8 cellular contexts compared by ENCODE assay signal in the genomic region with DNA sequence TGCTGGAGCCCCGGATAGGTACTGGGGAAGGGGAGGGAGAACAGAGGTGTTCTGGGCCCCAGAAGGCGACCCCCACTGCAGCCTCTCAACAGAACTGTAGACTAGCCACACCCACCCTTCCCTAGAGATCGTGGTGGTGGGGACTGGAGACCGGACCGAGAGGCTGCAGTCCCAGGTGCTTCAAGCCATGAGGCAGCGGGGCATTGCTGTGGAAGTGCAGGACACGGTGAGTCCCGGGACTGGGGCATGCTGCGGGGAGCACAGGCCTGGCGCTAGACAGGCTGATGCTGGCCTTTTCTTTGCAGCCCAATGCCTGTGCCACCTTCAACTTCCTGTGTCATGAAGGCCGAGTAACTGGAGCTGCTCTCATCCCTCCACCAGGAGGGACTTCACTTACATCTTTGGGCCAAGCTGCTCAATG. TPM values are rescaled to one million over a fixed set of nuclear protein-coding genes. Genes with fewer than 3 reads are reported as not detected.
A peak's percentile ranks its signal among the peaks of the same experiment; 100 is the strongest.
DNase-seq lines count a peak whose midpoint lies in the region; ATAC-seq, FAIRE-seq and TF ChIP-seq lines count a peak whose summit lies in the region.

No MANE protein-coding gene starts in this region.

- BruUV-seq in HepG2 (replicated peaks; lab: Mats Ljungman, UMichigan) = no TSS peak

- peaks cover 50% of the 10 kb centered on the region for H3K4me1 ChIP-seq in HepG2 (ENCODE audit: insufficient read depth, low read length)

- no peak for TF ChIP-seq RAD21 in HepG2 (CRISPR knock-in tag; IDR thresholded peaks at IDR 0.05)

- no peak for FAIRE-seq in HepG2 (lab: Jason Lieb, UNC)

- no peak for ATAC-seq in activated naive CD8-positive, alpha-beta T cell treated with anti-CD3 and anti-CD28 coated beads, Interleukin-2, amount 10 ng/mL, durations not matched to agents 7 days and 5 days (ENCODE audit: low read depth)
- ATAC-seq in HepG2 (no peak), GM19023 (IDR thresholded peaks at IDR 0.05; ENCODE audit: unreplicated experiment) (no peak)

- peaks cover 28% of the 10 kb centered on the region for H3K79me2 ChIP-seq in HepG2 (ENCODE audit: insufficient read depth, low read length)

- no peak overlapping the region for H2AFZ ChIP-seq in HepG2 (ENCODE audit: low read length)

- H3K36me3 ChIP-seq in HepG2 (replicated peaks in 1 of 2; ENCODE audit: control insufficient read depth in 1 of 2, insufficient read depth in 2 of 2, low read length in 2 of 2) = peaks cover 16 to 30% of the 10 kb centered on the region in 2 experiments

- no peaks in the 10 kb centered on the region for H3K9me3 ChIP-seq in HepG2 (ENCODE audit: low read length)

- H3K27me3 Mint-ChIP-seq in activated naive CD8-positive, alpha-beta T cell treated with anti-CD3 and anti-CD28 coated beads, Interleukin-2, amount 10 ng/mL, durations not matched to agents 7 days and 5 days = no peaks in the 10 kb centered on the region
- no peaks in the 10 kb centered on the region for H3K27me3 Mint-ChIP-seq in type B pancreatic cell

- no peaks in the 10 kb centered on the region for H4K20me1 ChIP-seq in HepG2 (ENCODE audit: insufficient read depth, low read length)

- peaks cover 17% of the 10 kb centered on the region for H3K36me3 Mint-ChIP-seq in activated naive CD8-positive, alpha-beta T cell treated with anti-CD3 and anti-CD28 coated beads, Interleukin-2, amount 10 ng/mL, durations not matched to agents 7 days and 5 days
- H3K36me3 Mint-ChIP-seq in type B pancreatic cell = peaks cover 12% of the 10 kb centered on the region

- peak overlapping the region; percentile 89 for H3K4me3 Mint-ChIP-seq in activated naive CD8-positive, alpha-beta T cell treated with anti-CD3 and anti-CD28 coated beads, Interleukin-2, amount 10 ng/mL, durations not matched to agents 7 days and 5 days
- peak overlapping the region; percentile 94 for H3K4me3 Mint-ChIP-seq in type B pancreatic cell

- H3K4me3 ChIP-seq in AG04449 (ENCODE audit: low read depth, low read length) (peak overlapping the region; percentile 94), HL-60 (replicated peaks; ENCODE audit: insufficient read depth, low read length) (peak overlapping the region; percentile 80), HepG2 (replicated peaks in 1 of 3; ENCODE audit: insufficient read depth in 1 of 3, low read depth in 2 of 3, low read length in 3 of 3) (peak overlapping the region; percentile 80 to 96 (median 89))

- no peaks in the 10 kb centered on the region for H3K9me3 Mint-ChIP-seq in activated naive CD8-positive, alpha-beta T cell treated with anti-CD3 and anti-CD28 coated beads, Interleukin-2, amount 10 ng/mL, durations not matched to agents 7 days and 5 days
- H3K9me3 Mint-ChIP-seq in type B pancreatic cell = no peaks in the 10 kb centered on the region

- peak in 1 of 2 experiments; percentile 46; a peak in 1 of 4 replicates for TF ChIP-seq POLR2A in HepG2 (IDR thresholded peaks at IDR 0.05; ENCODE audit: insufficient read depth in 1 of 2, low read depth in 2 of 2, low read length in 2 of 2)

- CTCF ChIA-PET in AG04449 (lab: Yijun Ruan, JAX) (interaction anchor here (0.8 to 9.8 kb wide), 19 partner anchors 9 to 176 kb away, joined by 3 to 95 read pairs (median 4); a partner anchor contains a TSS), HepG2 (lab: Yijun Ruan, JAX; ENCODE audit: low intra/inter-chr PET ratio, low total read pairs) (no interaction called here)

- H3K27ac ChIP-seq in HL-60 (replicated peaks) (peak overlapping the region; percentile 99), HepG2 (ENCODE audit: extremely low read length, insufficient read depth, low read length) (peak overlapping the region; percentile 99)

- TF ChIP-seq EP300 in HepG2 (IDR thresholded peaks at IDR 0.05; ENCODE audit: low read depth in 2 of 2, low read length in 2 of 2) = no peak
- TF ChIP-seq EP300 in HepG2 (CRISPR knock-in tag; IDR thresholded peaks at IDR 0.05; ENCODE audit: borderline replicate concordance) = no peak

- intact Hi-C loops in HepG2 (cut with micrococcal nuclease; ENCODE audit: unreplicated experiment) = loop anchor here (5.0 kb wide), 1 partner anchor 70 kb away; a partner anchor contains a TSS

- DNase-seq in AG04449 (ENCODE audit: low read depth, low spot score) = no peak
- DNase-seq in HL-60 (ENCODE audit: low read depth in 1 of 2, low spot score in 1 of 2) = peak in 1 of 2 experiments; percentile 37
- DNase-seq in activated naive CD8-positive, alpha-beta T cell treated with anti-CD3 and anti-CD28 coated beads, Interleukin-2, amount 10 ng/mL, durations not matched to agents 7 days and 5 days = no peak
- DNase-seq in HepG2 (ENCODE audit: low spot score) = peak; percentile 39
- DNase-seq in type B pancreatic cell (ENCODE audit: extremely low spot score, unreplicated experiment) = no peak
- no peak for DNase-seq in HCEC 1CT
- no peak for DNase-seq in activated CD4-positive, CD25-positive, alpha-beta regulatory T cell treated with anti-CD3 and anti-CD28 coated beads, Interleukin-2, amount 50 U/mL, for 72 hours

- in situ Hi-C loops in HepG2 (cut with HindIII; ENCODE audit: extremely low pct_ligation_motif_present, low pct_unique_long_range_greater_than_20kb) = no loop called here

- H3K27me3 ChIP-seq in HL-60 (ENCODE audit: insufficient read depth, poor library complexity, severe bottlenecking) = no peaks in the 10 kb centered on the region
- H3K27me3 ChIP-seq in HepG2 (ENCODE audit: control insufficient read depth in 1 of 2, insufficient read depth in 2 of 2, low read length in 2 of 2) = no peaks in the 10 kb centered on the region; a peak in 1 of 5 replicates

- H3K27ac Mint-ChIP-seq in activated naive CD8-positive, alpha-beta T cell treated with anti-CD3 and anti-CD28 coated beads, Interleukin-2, amount 10 ng/mL, durations not matched to agents 7 days and 5 days = peak overlapping the region; percentile 98
- H3K27ac Mint-ChIP-seq in type B pancreatic cell = peak overlapping the region; percentile 92

- WGBS in HepG2 (ENCODE audit: low lambda C conversion rate) = 0% methylated on average over 1 of the region's 11 CpGs

- POLR2A ChIA-PET in AG04449 (lab: Yijun Ruan, JAX) = interaction anchor here (2.8 to 3.4 kb wide), 3 partner anchors 15 to 71 kb away, joined by 31 to 70 read pairs (median 43); a partner anchor contains a TSS
- POLR2A ChIA-PET in activated naive CD8-positive, alpha-beta T cell treated with anti-CD3 and anti-CD28 coated beads, Interleukin-2, amount 10 ng/mL, durations not matched to agents 7 days and 5 days (lab: Charles Lee) = interaction anchor here (1.0 to 10.1 kb wide), 12 partner anchors 8 to 318 kb away, joined by 3 to 244 read pairs (median 14); a partner anchor contains a TSS
- POLR2A ChIA-PET in HepG2 (lab: Yijun Ruan, JAX) = interaction anchor here (0.9 to 11.1 kb wide), 9 partner anchors 13 to 549 kb away, joined by 3 to 280 read pairs (median 12); a partner anchor contains a TSS

- peak overlapping the region; percentile 89 for H3K4me2 ChIP-seq in HepG2 (ENCODE audit: low read depth, low read length)

- H3K4me1 Mint-ChIP-seq in activated naive CD8-positive, alpha-beta T cell treated with anti-CD3 and anti-CD28 coated beads, Interleukin-2, amount 10 ng/mL, durations not matched to agents 7 days and 5 days = peaks cover 31% of the 10 kb centered on the region
- peaks cover 19% of the 10 kb centered on the region for H3K4me1 Mint-ChIP-seq in type B pancreatic cell (ENCODE audit: unreplicated experiment)

- TF ChIP-seq CTCF in AG04449 (IDR thresholded peaks at IDR 0.05; ENCODE audit: insufficient read depth, low read length, missing control alignments) (no peak), HL-60 (IDR thresholded peaks at IDR 0.05; ENCODE audit: insufficient read depth, low read length) (no peak), HepG2 (CRISPR knock-in tag; IDR thresholded peaks at IDR 0.05) (no peak), type B pancreatic cell (conservative IDR thresholded peaks at IDR 0.05) (no peak)

- H3K9ac ChIP-seq in HepG2 (ENCODE audit: insufficient read depth, low read depth, low read length) = peak overlapping the region; percentile 99

RNA-seq across cellular contexts. Expression of a gene that starts 0.8 kb away (rescaled TPM):
- total RNA-seq in activated naive CD8-positive, alpha-beta T cell treated with anti-CD3 and anti-CD28 coated beads, Interleukin-2, amount 10 ng/mL, durations not matched to agents 7 days and 5 days = 10 to 100 TPM; 78.9 to 82.4 TPM
- 50.0 and 51.9 TPM in 2 replicates for total RNA-seq in HepG2 (2016; rRNA removed; fragmentation: Illumina TruSeq; extraction: Trizol)
- 26.9 and 32.9 TPM in 2 replicates for total RNA-seq in HepG2 (2016; cell fraction: cytosol; rRNA removed; fragmentation: Illumina TruSeq; extraction: Trizol; ENCODE audit: low read depth)
- total RNA-seq in HepG2 (2016; cell fraction: insoluble cytoplasmic fraction; rRNA removed; fragmentation: Illumina TruSeq; extraction: Trizol) = 52.3 and 61.1 TPM in 2 replicates
- total RNA-seq in HepG2 (2016; cell fraction: membrane; rRNA removed; fragmentation: Illumina TruSeq; extraction: Trizol) = 26.1 and 38.8 TPM in 2 replicates
- 24.4 and 30.9 TPM in 2 replicates for total RNA-seq in HepG2 (2016; cell fraction: nucleus; rRNA removed; fragmentation: Illumina TruSeq; extraction: Trizol)
- polyA plus RNA-seq in HepG2 (2011; rRNA removed) = 39.0 and 42.0 TPM in 2 replicates
- 32.1 and 56.3 TPM in 2 replicates for polyA plus RNA-seq in HepG2 (2011; cell fraction: cytosol; rRNA removed)
- polyA plus RNA-seq in HepG2 (2011; cell fraction: nucleus; rRNA removed) = 29.5 and 32.3 TPM in 2 replicates
- polyA plus RNA-seq in HepG2 (2012) = 31.0 and 39.6 TPM in 2 replicates
- 31.0 and 36.1 TPM in 2 replicates for polyA plus RNA-seq in HepG2 (2016; cell fraction: cytosol; fragmentation: Illumina TruSeq; extraction: Trizol; ENCODE audit: low read depth)
- polyA plus RNA-seq in HepG2 (2016; cell fraction: insoluble cytoplasmic fraction; fragmentation: Illumina TruSeq; extraction: Trizol; ENCODE audit: low read depth) = 63.6 and 69.8 TPM in 2 replicates
- 28.9 and 36.0 TPM in 2 replicates for polyA plus RNA-seq in HepG2 (2016; cell fraction: membrane; fragmentation: Illumina TruSeq; extraction: Trizol; ENCODE audit: low read depth)
- 39.0 and 43.6 TPM in 2 replicates for polyA plus RNA-seq in HepG2 (2016; cell fraction: nucleus; fragmentation: Illumina TruSeq; extraction: Trizol; ENCODE audit: insufficient read depth, low read depth)
- 70.8 and 119 TPM in 2 replicates for polyA minus RNA-seq in HepG2 (2011; rRNA and poly(A)+ RNA removed; ENCODE audit: low replicate concordance)
- polyA minus RNA-seq in HepG2 (2011; cell fraction: cytosol; rRNA and poly(A)+ RNA removed) = 23.8 and 35.3 TPM in 2 replicates
- 27.4 and 27.9 TPM in 2 replicates for polyA minus RNA-seq in HepG2 (2011; cell fraction: nucleus; rRNA and poly(A)+ RNA removed)
- 62.0 and 67.0 TPM in 2 replicates for total RNA-seq in type B pancreatic cell (ENCODE audit: low replicate concordance)

RNA-seq across cellular contexts. Expression of a gene that starts 4.4 kb away (rescaled TPM):
- total RNA-seq in activated naive CD8-positive, alpha-beta T cell treated with anti-CD3 and anti-CD28 coated beads, Interleukin-2, amount 10 ng/mL, durations not matched to agents 7 days and 5 days = 10 to 100 TPM; 27.9 to 29.9 TPM
- total RNA-seq in HepG2 (2016; rRNA removed; fragmentation: Illumina TruSeq; extraction: Trizol) (18.3 and 19.9 TPM in 2 replicates), type B pancreatic cell (ENCODE audit: low replicate concordance) (31.2 and 36.0 TPM in 2 replicates)
- total RNA-seq in HepG2 (2016; cell fraction: cytosol; rRNA removed; fragmentation: Illumina TruSeq; extraction: Trizol; ENCODE audit: low read depth) = 8.0 and 9.1 TPM in 2 replicates
- total RNA-seq in HepG2 (2016; cell fraction: insoluble cytoplasmic fraction; rRNA removed; fragmentation: Illumina TruSeq; extraction: Trizol) = 17.2 and 17.7 TPM in 2 replicates
- 13.3 and 16.1 TPM in 2 replicates for total RNA-seq in HepG2 (2016; cell fraction: membrane; rRNA removed; fragmentation: Illumina TruSeq; extraction: Trizol)
- total RNA-seq in HepG2 (2016; cell fraction: nucleus; rRNA removed; fragmentation: Illumina TruSeq; extraction: Trizol) = 12.3 and 12.5 TPM in 2 replicates
- polyA plus RNA-seq in HepG2 (2011; rRNA removed) = 31.7 and 36.5 TPM in 2 replicates
- 28.5 and 42.5 TPM in 2 replicates for polyA plus RNA-seq in HepG2 (2011; cell fraction: cytosol; rRNA removed)
- 69.2 and 85.2 TPM in 2 replicates for polyA plus RNA-seq in HepG2 (2011; cell fraction: nucleus; rRNA removed)
- polyA plus RNA-seq in HepG2 (2012) = 10.7 and 12.1 TPM in 2 replicates
- 6.0 and 7.7 TPM in 2 replicates for polyA plus RNA-seq in HepG2 (2016; cell fraction: cytosol; fragmentation: Illumina TruSeq; extraction: Trizol; ENCODE audit: low read depth)
- 16.3 and 17.2 TPM in 2 replicates for polyA plus RNA-seq in HepG2 (2016; cell fraction: insoluble cytoplasmic fraction; fragmentation: Illumina TruSeq; extraction: Trizol; ENCODE audit: low read depth)
- 10.6 and 11.7 TPM in 2 replicates for polyA plus RNA-seq in HepG2 (2016; cell fraction: membrane; fragmentation: Illumina TruSeq; extraction: Trizol; ENCODE audit: low read depth)
- 23.7 and 24.6 TPM in 2 replicates for polyA plus RNA-seq in HepG2 (2016; cell fraction: nucleus; fragmentation: Illumina TruSeq; extraction: Trizol; ENCODE audit: insufficient read depth, low read depth)
- 62.8 and 69.7 TPM in 2 replicates for polyA minus RNA-seq in HepG2 (2011; rRNA and poly(A)+ RNA removed; ENCODE audit: low replicate concordance)
- polyA minus RNA-seq in HepG2 (2011; cell fraction: cytosol; rRNA and poly(A)+ RNA removed) = 9.5 and 20.9 TPM in 2 replicates
- 11.2 and 17.4 TPM in 2 replicates for polyA minus RNA-seq in HepG2 (2011; cell fraction: nucleus; rRNA and poly(A)+ RNA removed)

RNA-seq across cellular contexts. Expression of a gene that starts 6.4 kb away (rescaled TPM):
- 100 to 1,000 TPM; 145 to 146 TPM for total RNA-seq in activated naive CD8-positive, alpha-beta T cell treated with anti-CD3 and anti-CD28 coated beads, Interleukin-2, amount 10 ng/mL, durations not matched to agents 7 days and 5 days
- total RNA-seq in HepG2 (2016; rRNA removed; fragmentation: Illumina TruSeq; extraction: Trizol) (260 and 344 TPM in 2 replicates), type B pancreatic cell (ENCODE audit: low replicate concordance) (221 and 256 TPM in 2 replicates)
- total RNA-seq in HepG2 (2016; cell fraction: cytosol; rRNA removed; fragmentation: Illumina TruSeq; extraction: Trizol; ENCODE audit: low read depth) = 94.1 and 106 TPM in 2 replicates
- total RNA-seq in HepG2 (2016; cell fraction: insoluble cytoplasmic fraction; rRNA removed; fragmentation: Illumina TruSeq; extraction: Trizol) = 263 and 346 TPM in 2 replicates
- 186 and 193 TPM in 2 replicates for total RNA-seq in HepG2 (2016; cell fraction: membrane; rRNA removed; fragmentation: Illumina TruSeq; extraction: Trizol)
- total RNA-seq in HepG2 (2016; cell fraction: nucleus; rRNA removed; fragmentation: Illumina TruSeq; extraction: Trizol) = 117 and 127 TPM in 2 replicates
- polyA plus RNA-seq in HepG2 (2011; rRNA removed) = 248 and 252 TPM in 2 replicates
- polyA plus RNA-seq in HepG2 (2011; cell fraction: cytosol; rRNA removed) = 227 and 254 TPM in 2 replicates
- polyA plus RNA-seq in HepG2 (2011; cell fraction: nucleus; rRNA removed) = 167 and 184 TPM in 2 replicates
- 171 and 213 TPM in 2 replicates for polyA plus RNA-seq in HepG2 (2012)
- 80.1 and 88.8 TPM in 2 replicates for polyA plus RNA-seq in HepG2 (2016; cell fraction: cytosol; fragmentation: Illumina TruSeq; extraction: Trizol; ENCODE audit: low read depth)
- 319 and 340 TPM in 2 replicates for polyA plus RNA-seq in HepG2 (2016; cell fraction: insoluble cytoplasmic fraction; fragmentation: Illumina TruSeq; extraction: Trizol; ENCODE audit: low read depth)
- polyA plus RNA-seq in HepG2 (2016; cell fraction: membrane; fragmentation: Illumina TruSeq; extraction: Trizol; ENCODE audit: low read depth) = 142 and 165 TPM in 2 replicates
- 169 and 178 TPM in 2 replicates for polyA plus RNA-seq in HepG2 (2016; cell fraction: nucleus; fragmentation: Illumina TruSeq; extraction: Trizol; ENCODE audit: insufficient read depth, low read depth)
- 431 and 698 TPM in 2 replicates for polyA minus RNA-seq in HepG2 (2011; rRNA and poly(A)+ RNA removed; ENCODE audit: low replicate concordance)
- 171 and 193 TPM in 2 replicates for polyA minus RNA-seq in HepG2 (2011; cell fraction: cytosol; rRNA and poly(A)+ RNA removed)
- polyA minus RNA-seq in HepG2 (2011; cell fraction: nucleus; rRNA and poly(A)+ RNA removed) = 84.5 and 109 TPM in 2 replicates

RNA-seq across cellular contexts. Expression of a gene that starts 15.6 kb away (rescaled TPM):
- total RNA-seq in activated naive CD8-positive, alpha-beta T cell treated with anti-CD3 and anti-CD28 coated beads, Interleukin-2, amount 10 ng/mL, durations not matched to agents 7 days and 5 days = 100 to 1,000 TPM; 185 to 207 TPM
- total RNA-seq in HepG2 (2016; rRNA removed; fragmentation: Illumina TruSeq; extraction: Trizol) (71.2 and 73.4 TPM in 2 replicates), type B pancreatic cell (ENCODE audit: low replicate concordance) (272 and 334 TPM in 2 replicates)
- total RNA-seq in HepG2 (2016; cell fraction: cytosol; rRNA removed; fragmentation: Illumina TruSeq; extraction: Trizol; ENCODE audit: low read depth) = 3.5 and 5.3 TPM in 2 replicates
- 62.0 and 83.0 TPM in 2 replicates for total RNA-seq in HepG2 (2016; cell fraction: insoluble cytoplasmic fraction; rRNA removed; fragmentation: Illumina TruSeq; extraction: Trizol)
- total RNA-seq in HepG2 (2016; cell fraction: membrane; rRNA removed; fragmentation: Illumina TruSeq; extraction: Trizol) = 11.9 and 16.0 TPM in 2 replicates
- total RNA-seq in HepG2 (2016; cell fraction: nucleus; rRNA removed; fragmentation: Illumina TruSeq; extraction: Trizol) = 75.4 and 75.5 TPM in 2 replicates
- 139 and 187 TPM in 2 replicates for polyA plus RNA-seq in HepG2 (2011; rRNA removed)
- polyA plus RNA-seq in HepG2 (2011; cell fraction: cytosol; rRNA removed) = 54.1 and 69.9 TPM in 2 replicates
- 948 and 1,074 TPM in 2 replicates for polyA plus RNA-seq in HepG2 (2011; cell fraction: nucleus; rRNA removed)
- polyA plus RNA-seq in HepG2 (2012) = 82.4 and 107 TPM in 2 replicates
- 3.7 and 3.8 TPM in 2 replicates for polyA plus RNA-seq in HepG2 (2016; cell fraction: cytosol; fragmentation: Illumina TruSeq; extraction: Trizol; ENCODE audit: low read depth)
- polyA plus RNA-seq in HepG2 (2016; cell fraction: insoluble cytoplasmic fraction; fragmentation: Illumina TruSeq; extraction: Trizol; ENCODE audit: low read depth) = 65.3 and 72.1 TPM in 2 replicates
- 8.5 and 9.3 TPM in 2 replicates for polyA plus RNA-seq in HepG2 (2016; cell fraction: membrane; fragmentation: Illumina TruSeq; extraction: Trizol; ENCODE audit: low read depth)
- polyA plus RNA-seq in HepG2 (2016; cell fraction: nucleus; fragmentation: Illumina TruSeq; extraction: Trizol; ENCODE audit: insufficient read depth, low read depth) = 267 and 275 TPM in 2 replicates
- polyA minus RNA-seq in HepG2 (2011; rRNA and poly(A)+ RNA removed; ENCODE audit: low replicate concordance) = 181 and 224 TPM in 2 replicates
- 39.8 and 50.4 TPM in 2 replicates for polyA minus RNA-seq in HepG2 (2011; cell fraction: cytosol; rRNA and poly(A)+ RNA removed)
- 60.6 and 69.1 TPM in 2 replicates for polyA minus RNA-seq in HepG2 (2011; cell fraction: nucleus; rRNA and poly(A)+ RNA removed)

RNA-seq across cellular contexts. Expression of a gene that starts 32.7 kb away (rescaled TPM):
- 10 to 100 TPM; 57.4 to 57.7 TPM for total RNA-seq in activated naive CD8-positive, alpha-beta T cell treated with anti-CD3 and anti-CD28 coated beads, Interleukin-2, amount 10 ng/mL, durations not matched to agents 7 days and 5 days
- not detected in 2 replicates for total RNA-seq in HepG2 (2016; rRNA removed; fragmentation: Illumina TruSeq; extraction: Trizol)
- total RNA-seq in HepG2 (2016; cell fraction: cytosol; rRNA removed; fragmentation: Illumina TruSeq; extraction: Trizol; ENCODE audit: low read depth) = not detected in 2 replicates
- 0.09 TPM in 1 of 2 replicates, not detected in the other for total RNA-seq in HepG2 (2016; cell fraction: insoluble cytoplasmic fraction; rRNA removed; fragmentation: Illumina TruSeq; extraction: Trizol)
- not detected in 2 replicates for total RNA-seq in HepG2 (2016; cell fraction: membrane; rRNA removed; fragmentation: Illumina TruSeq; extraction: Trizol)
- 0.09 TPM in 1 of 2 replicates, not detected in the other for total RNA-seq in HepG2 (2016; cell fraction: nucleus; rRNA removed; fragmentation: Illumina TruSeq; extraction: Trizol)
- polyA plus RNA-seq in HepG2 (2011; rRNA removed) = 0.01 TPM in 1 of 2 replicates, not detected in the other
- polyA plus RNA-seq in HepG2 (2011; cell fraction: cytosol; rRNA removed) = 0.07 TPM in 1 of 2 replicates, not detected in the other
- polyA plus RNA-seq in HepG2 (2011; cell fraction: nucleus; rRNA removed) = 0.29 and 0.38 TPM in 2 replicates
- 0.16 TPM in 1 of 2 replicates, not detected in the other for polyA plus RNA-seq in HepG2 (2012)
- not detected in 2 replicates for polyA plus RNA-seq in HepG2 (2016; cell fraction: cytosol; fragmentation: Illumina TruSeq; extraction: Trizol; ENCODE audit: low read depth)
- polyA plus RNA-seq in HepG2 (2016; cell fraction: insoluble cytoplasmic fraction; fragmentation: Illumina TruSeq; extraction: Trizol; ENCODE audit: low read depth) = not detected in 2 replicates
- not detected in 2 replicates for polyA plus RNA-seq in HepG2 (2016; cell fraction: membrane; fragmentation: Illumina TruSeq; extraction: Trizol; ENCODE audit: low read depth)
- polyA plus RNA-seq in HepG2 (2016; cell fraction: nucleus; fragmentation: Illumina TruSeq; extraction: Trizol; ENCODE audit: insufficient read depth, low read depth) = not detected in 2 replicates
- 0.24 and 77.8 TPM in 2 replicates for polyA minus RNA-seq in HepG2 (2011; rRNA and poly(A)+ RNA removed; ENCODE audit: low replicate concordance)
- polyA minus RNA-seq in HepG2 (2011; cell fraction: cytosol; rRNA and poly(A)+ RNA removed) = 2.1 and 2.3 TPM in 2 replicates
- 1.5 and 2.2 TPM in 2 replicates for polyA minus RNA-seq in HepG2 (2011; cell fraction: nucleus; rRNA and poly(A)+ RNA removed)
- total RNA-seq in type B pancreatic cell (ENCODE audit: low replicate concordance) = 47.4 and 54.8 TPM in 2 replicates
